Comparison of ENCODE assay signal across 19 cellular contexts in the genomic region with DNA sequence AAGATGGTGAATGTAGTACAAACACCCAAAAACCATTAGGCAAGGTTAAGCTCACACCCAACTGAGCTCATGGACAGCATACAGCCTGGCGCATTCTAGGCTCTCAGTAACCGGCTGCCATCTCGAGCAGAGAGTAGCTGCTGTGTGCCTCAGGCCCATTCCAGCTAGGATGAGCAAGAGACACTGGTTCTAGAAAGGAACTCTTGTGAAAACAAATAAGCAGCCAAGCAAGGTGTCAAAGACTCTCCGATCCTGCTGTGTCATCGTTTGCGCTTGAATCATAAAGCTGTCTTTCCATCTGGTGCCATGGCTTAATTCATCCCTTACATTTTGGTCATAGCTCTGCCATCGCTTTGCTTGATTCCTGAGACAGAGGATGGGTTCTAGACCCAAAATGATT.
"Had no signal": no experiment of that assay in that cellular context is flagged by ENCODE, and none has a peak within 500 bp of the region (broad histone marks: within the 10 kb centered on the region; RNA-seq: fewer than 3 reads in every experiment).

No MANE protein-coding gene starts in this region.

- H3K4me1 ChIP-seq: spleen had no signal

- H3K4me3 ChIP-seq: lung, spleen, thoracic aorta had no signal

- H3K27me3 Mint-ChIP-seq: activated CD8-positive, alpha-beta T cell treated with anti-CD3 and anti-CD28 coated beads for 36 hours; effector memory CD8-positive, alpha-beta T cell; stimulated activated memory B cell treated with anti-CD40 and anti-IgM and Interleukin-4, amounts not matched to agents 10 μg/mL and 1 μg/mL and 100 μg/mL, for 72 hours had no signal

- H3K27ac Mint-ChIP-seq: activated CD8-positive, alpha-beta T cell treated with anti-CD3 and anti-CD28 coated beads for 36 hours; activated T-helper 17 cell treated with anti-CD3 and anti-CD28 coated beads, Interleukin-2, amount 50 U/mL, for 72 hours; brain; effector memory CD8-positive, alpha-beta T cell; nephron; stimulated activated memory B cell treated with anti-CD40 and anti-IgM and Interleukin-4, amounts not matched to agents 10 μg/mL and 1 μg/mL and 100 μg/mL, for 72 hours had no signal

- H3K4me3 Mint-ChIP-seq: activated CD8-positive, alpha-beta T cell treated with anti-CD3 and anti-CD28 coated beads for 36 hours; activated T-helper 17 cell treated with anti-CD3 and anti-CD28 coated beads, Interleukin-2, amount 50 U/mL, for 72 hours; brain; effector memory CD8-positive, alpha-beta T cell; nephron; stimulated activated memory B cell treated with anti-CD40 and anti-IgM and Interleukin-4, amounts not matched to agents 10 μg/mL and 1 μg/mL and 100 μg/mL, for 72 hours had no signal

- H3K36me3 ChIP-seq: spleen, thoracic aorta had no signal

- H3K9me3 ChIP-seq: thoracic aorta had no signal

- H3K36me3 Mint-ChIP-seq: brain; stimulated activated memory B cell treated with anti-CD40 and anti-IgM and Interleukin-4, amounts not matched to agents 10 μg/mL and 1 μg/mL and 100 μg/mL, for 72 hours had no signal

- H3K4me1 Mint-ChIP-seq: activated T-helper 17 cell treated with anti-CD3 and anti-CD28 coated beads, Interleukin-2, amount 50 U/mL, for 72 hours; brain; nephron; stimulated activated memory B cell treated with anti-CD40 and anti-IgM and Interleukin-4, amounts not matched to agents 10 μg/mL and 1 μg/mL and 100 μg/mL, for 72 hours had no signal

- DNase-seq: activated CD4-positive, alpha-beta T cell treated with anti-CD3 and anti-CD28 coated beads for 48 hours; activated CD4-positive, CD25-positive, alpha-beta regulatory T cell; activated CD8-positive, alpha-beta T cell treated with anti-CD3 and anti-CD28 coated beads for 36 hours; activated naive CD4-positive, alpha-beta T cell treated with Interleukin-2 at 50 U/mL for 16 hours; activated T-cell treated with anti-CD3 and anti-CD28 coated beads, Interleukin-2, amount 50 U/mL, for 1 hour; caudate nucleus; effector memory CD8-positive, alpha-beta T cell; foreskin fibroblast; hippocampal formation; midbrain; spleen; stimulated activated CD4-positive, alpha-beta T cell treated with anti-CD3 and anti-CD28 coated beads, Interleukin-4, amount 100 ng/mL, for 4 hours; T-helper 9 cell had no signal

- H3K27ac ChIP-seq: spleen, thoracic aorta had no signal
